ENCODE assay signal across 8 cellular contexts in the genomic region with DNA sequence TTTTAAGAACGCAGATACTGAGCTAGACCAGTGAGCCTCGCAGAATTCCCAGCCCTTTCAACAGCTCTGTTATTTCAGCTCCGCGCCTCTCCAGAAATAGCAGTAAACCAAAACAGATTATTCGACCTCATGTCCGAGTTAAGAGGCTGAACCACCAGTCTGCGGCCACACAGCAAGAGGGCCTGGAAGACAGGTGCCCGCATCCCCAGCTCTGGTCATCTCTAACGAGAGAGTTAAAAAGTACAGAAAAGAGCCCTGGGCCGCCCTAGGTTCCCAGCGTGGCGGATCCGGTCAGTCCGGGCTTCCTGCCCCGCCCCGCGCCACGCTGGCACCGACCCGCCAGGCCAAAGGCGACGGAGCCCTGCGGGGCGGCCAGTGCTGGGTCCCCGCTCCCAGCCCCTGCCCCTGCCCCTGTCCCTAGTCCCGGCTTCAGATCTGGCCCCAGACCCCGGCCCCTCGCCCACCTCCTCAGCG. TPM values are rescaled to one million over a fixed set of nuclear protein-coding genes. Genes with fewer than 3 reads are reported as not detected.
DNase-seq lines count a peak whose midpoint lies in the region; ATAC-seq and TF ChIP-seq lines count a peak whose summit lies in the region.

No MANE protein-coding gene starts in this region.

- no peak for TF ChIP-seq POLR2A in upper lobe of left lung (IDR thresholded peaks at IDR 0.05)

- peak overlapping the region; percentile 98 to 100 (median 99) for H3K27ac ChIP-seq in upper lobe of left lung

- H3K4me3 ChIP-seq in upper lobe of left lung: peak overlapping the region; percentile 70 to 81 (median 74)

- H3K4me1 ChIP-seq in upper lobe of left lung: peaks cover 52 to 66% (median 54%) of the 10 kb centered on the region in 4 donors

- TF ChIP-seq EP300 in upper lobe of left lung (IDR thresholded peaks at IDR 0.05): no peak

- DNase-seq in COLO829 (ENCODE audit: low spot score) (peak; percentile 71), HPDE6-E6E7 (ENCODE audit: extremely low spot score) (peak; percentile 39), fibroblast of gingiva (ENCODE audit: low read depth) (peak; percentile 70), myocyte (ENCODE audit: low read depth) (peak; percentile 84), upper lobe of left lung (peak; percentile 66 to 95), NCI-H1436 treated with DMSO at 0.1 percent for 48 hours (lab: John Stamatoyannopoulos, UW) (no peak)
- peak; percentile 38 to 56 for DNase-seq in activated CD4-positive, alpha-beta T cell treated with anti-CD3 and anti-CD28 coated beads, Interleukin-2, amount 50 U/mL, for 48 hours

- H3K36me3 ChIP-seq in upper lobe of left lung: peaks cover 27 to 47% (median 32%) of the 10 kb centered on the region in 4 donors

- H3K27me3 ChIP-seq in upper lobe of left lung: no peaks in the 10 kb centered on the region

- TF ChIP-seq CTCF in upper lobe of left lung (IDR thresholded peaks at IDR 0.05): no peak

- no peaks in the 10 kb centered on the region for H3K9me3 ChIP-seq in upper lobe of left lung

- WGBS in upper lobe of left lung, 2 donors: 0 to 2% methylated on average over 9 to 25 of the region's 29 CpGs

- ATAC-seq in GM21381 (IDR thresholded peaks at IDR 0.05; ENCODE audit: unreplicated experiment): peak; percentile 33
- peak; percentile 88 to 89 for ATAC-seq in upper lobe of left lung (ENCODE audit: low FRiP score in 2 of 2)

RNA-seq across cellular contexts. Expression of a gene that starts 0.5 kb away (rescaled TPM):
- total RNA-seq in myocyte: 166 and 224 TPM in 2 replicates
- 176 TPM for polyA plus RNA-seq in myocyte (2012)
- 100 to 1,000 TPM; 208 to 377 (median 279) TPM for total RNA-seq in upper lobe of left lung

RNA-seq across cellular contexts. Expression of a gene that starts 27.4 kb away (rescaled TPM):
- total RNA-seq in myocyte (35.1 and 37.1 TPM in 2 replicates), upper lobe of left lung (10 to 100 TPM; 13.2 to 32.5 (median 20.8) TPM)
- polyA plus RNA-seq in myocyte (2012): 9.4 TPM

RNA-seq across cellular contexts. Expression of a gene that starts 58.0 kb away (rescaled TPM):
- total RNA-seq in myocyte (15.6 and 20.8 TPM in 2 replicates), upper lobe of left lung (10 to 100 TPM in 5 of 6 donors, 1 to 10 TPM in 1; 9.7 to 29.3 (median 12.3) TPM)
- 11.9 TPM for polyA plus RNA-seq in myocyte (2012)

RNA-seq across cellular contexts. Expression of a gene that starts 58.3 kb away (rescaled TPM):
- 6.6 and 10.9 TPM in 2 replicates for total RNA-seq in myocyte
- 5.3 TPM for polyA plus RNA-seq in myocyte (2012)
- total RNA-seq in upper lobe of left lung: 10 to 100 TPM in 3 of 6 donors, 1 to 10 TPM in 3; 5.6 to 14.7 (median 9.7) TPM
